Comparison of ENCODE assay signal across 12 cellular contexts in genomic region chr11:74371269-74372039, GRCh38. TPM values are rescaled to one million over a fixed set of nuclear protein-coding genes. Genes with fewer than 3 reads are reported as not detected.
DNase-seq lines count a peak whose midpoint lies in the region; ATAC-seq and TF ChIP-seq lines count a peak whose summit lies in the region.
"Had no signal": no experiment of that assay in that cellular context is flagged by ENCODE, and none has a peak within 500 bp of the region (broad histone marks: within the 10 kb centered on the region; RNA-seq: fewer than 3 reads in every experiment).

No MANE protein-coding gene starts in this region.

- H3K9ac ChIP-seq in IMR-90 (ENCODE audit: low read depth, low read length) (no peak overlapping the region), SK-N-MC (ENCODE audit: insufficient read length) (no peak overlapping the region)

- no peak overlapping the region for H2BK5ac ChIP-seq in IMR-90 (ENCODE audit: low read depth, low read length, poor library complexity, severe bottlenecking)

- POLR2A ChIA-PET in IMR-90 (lab: Charles Lee; ENCODE audit: unreplicated experiment), result no interaction called here

- H3K4me2 ChIP-seq in IMR-90 (ENCODE audit: low read depth, low read length), result peak overlapping the region; percentile 12; the same call in 1 of the 2 replicates

- H3K9me3 ChIP-seq in IMR-90 (ENCODE audit: control insufficient read depth, insufficient read depth, low read length) (no peaks in the 10 kb centered on the region), SK-N-MC (ENCODE audit: low read depth, low read length) (no peaks in the 10 kb centered on the region)
- H3K9me3 ChIP-seq: Caco-2 had no signal

- no peak for TF ChIP-seq POLR2A in IMR-90 (IDR thresholded peaks at IDR 0.05; ENCODE audit: low read depth, low read length)

- BruUV-seq in IMR-90 (replicated peaks; lab: Mats Ljungman, UMichigan), result no TSS peak

- no peak overlapping the region for H2BK120ac ChIP-seq in IMR-90 (ENCODE audit: low read depth, low read length)

- CTCF ChIA-PET in IMR-90 (lab: Yijun Ruan, JAX), result no interaction called here

- H3K27ac ChIP-seq in IMR-90 (ENCODE audit: insufficient read depth, low read length) (no peak overlapping the region), SK-N-MC (peak overlapping the region; percentile 45)

- H3K4me3 ChIP-seq in IMR-90 (ENCODE audit: insufficient read depth, low read depth, low read length) (no peak overlapping the region), SK-N-MC (no peak overlapping the region)

- intact Hi-C loops in IMR-90 (cut with micrococcal nuclease), result no loop called here

- WGBS in IMR-90 (ENCODE audit: extremely low coverage in 2 of 2, insufficient read length in 1 of 2), 2 experiments, result no CpG with 5 or more reads among the region's 2 CpGs

- no peak for TF ChIP-seq RAD21 in IMR-90 (IDR thresholded peaks at IDR 0.05; ENCODE audit: low read length)

- TF ChIP-seq CTCF in IMR-90 (conservative IDR thresholded peaks at IDR 0.05; ENCODE audit: low read depth, low read length), result no peak

- peaks cover 2% of the 10 kb centered on the region for H3K4me1 ChIP-seq in IMR-90 (ENCODE audit: control insufficient read depth, insufficient read depth, low read length)

- ATAC-seq in IMR-90 (ENCODE audit: low read depth) (peak; percentile 85), HG03175 (IDR thresholded peaks at IDR 0.05; ENCODE audit: unreplicated experiment) (no peak), GM19397 (IDR thresholded peaks at IDR 0.05; ENCODE audit: unreplicated experiment) (no peak)

- DNase-seq in COLO668 (lab: John Stamatoyannopoulos, UW; ENCODE audit: unreplicated experiment), result peak; percentile 21
- DNase-seq in IMR-90, result peak; percentile 80
- no peak for DNase-seq in SK-N-MC (ENCODE audit: low read depth, low spot score)
- peak; percentile 96 for DNase-seq in iris pigment epithelial cell (ENCODE audit: low read depth)
- DNase-seq in NCI-H128 (lab: John Stamatoyannopoulos, UW; ENCODE audit: unreplicated experiment), result no peak
- DNase-seq in GM19240 (ENCODE audit: insufficient read length, low spot score), result no peak
- DNase-seq: activated CD4-positive, alpha-beta T cell treated with anti-CD3 and anti-CD28 coated beads, Interleukin-2, amount 50 U/mL, for 48 hours; activated naive CD8-positive, alpha-beta T cell treated with anti-CD3 and anti-CD28 coated beads for 36 hours; Caco-2; kidney glomerular epithelial cell had no signal

- H2BK15ac ChIP-seq in IMR-90 (ENCODE audit: low read depth, low read length), result no peak overlapping the region

- H3K36me3 ChIP-seq in IMR-90 (ENCODE audit: control insufficient read depth, insufficient read depth, low read length) (peaks cover 10% of the 10 kb centered on the region), SK-N-MC (ENCODE audit: insufficient read depth, low read length) (no peaks in the 10 kb centered on the region)

- dilution Hi-C loops in IMR-90 (cut with HindIII; ENCODE audit: low sequenced_read_pairs, unreplicated experiment), result no loop called here

- H4K8ac ChIP-seq in IMR-90 (ENCODE audit: low read depth in 2 of 2, low read length in 2 of 2), result no peak overlapping the region

- 0 out of 2 replicates have a peak, but pooled peaks cover 2% of the 10 kb centered on the region for H3K9me1 ChIP-seq in IMR-90 (ENCODE audit: insufficient read depth, low read length)

- H2BK20ac ChIP-seq in IMR-90 (ENCODE audit: low read depth, low read length), result no peak overlapping the region; the same call in 1 of the 2 replicates

- H2AK5ac ChIP-seq in IMR-90 (ENCODE audit: low read depth, low read length), result no peak overlapping the region

- H3K56ac ChIP-seq in IMR-90 (ENCODE audit: extremely low read depth, insufficient read depth, low read length), result no peak overlapping the region

- H4K20me1 ChIP-seq in IMR-90 (ENCODE audit: insufficient read depth, low read length), result no peaks in the 10 kb centered on the region

- H4K91ac ChIP-seq in IMR-90 (ENCODE audit: insufficient read depth, low read depth, low read length), result no peak overlapping the region

- in situ Hi-C loops in IMR-90 (cut with MboI; ENCODE audit: low sequenced_read_pairs), result no loop called here

- H2AK9ac ChIP-seq in IMR-90 (replicated peaks; ENCODE audit: low read depth, low read length, poor library complexity), result no peak overlapping the region

- H3K79me1 ChIP-seq in IMR-90 (ENCODE audit: low read depth in 1 of 2, low read length in 2 of 2), result no peaks in the 10 kb centered on the region; a peak in 1 of 4 replicates

- no peak overlapping the region for H3K14ac ChIP-seq in IMR-90 (replicated peaks; ENCODE audit: low read depth, low read length)

- no peak overlapping the region for H3K4ac ChIP-seq in IMR-90 (ENCODE audit: low read depth, low read length)

- H3K18ac ChIP-seq in IMR-90 (ENCODE audit: low read depth, low read length), result no peak overlapping the region

- no peaks in the 10 kb centered on the region for H3K27me3 ChIP-seq in IMR-90 (ENCODE audit: control insufficient read depth, insufficient read depth, low read length)

- no peak overlapping the region for H4K5ac ChIP-seq in IMR-90 (ENCODE audit: low read depth, low read length)

- no peak overlapping the region for H3K23ac ChIP-seq in IMR-90 (ENCODE audit: low read depth, low read length)

- no peak overlapping the region for H2AFZ ChIP-seq in IMR-90 (replicated peaks; ENCODE audit: low read length, poor library complexity)

TF ChIP-seq in IMR-90, 13 proteins besides CTCF, POLR2A, EP300 and RAD21:
- TF ChIP-seq FOS (IDR thresholded peaks at IDR 0.05; ENCODE audit: low read depth, low read length) (peak; percentile 52; the same call in 1 of the 2 replicates), RCOR1 (IDR thresholded peaks at IDR 0.05; ENCODE audit: insufficient replicate concordance, low read length) (no peak)

RNA-seq across cellular contexts. Expression of gene PGM2L1, which starts 26.8 kb away (rescaled TPM):
- total RNA-seq in IMR-90 (2012; rRNA removed), result 1.8 and 2.8 TPM in 2 replicates
- polyA plus RNA-seq in IMR-90 (2012; rRNA removed), result 0.62 and 0.72 TPM in 2 replicates
- 0.12 and 0.14 TPM in 2 replicates for polyA plus RNA-seq in IMR-90 (2012; cell fraction: cytosol; rRNA removed)
- polyA plus RNA-seq in IMR-90 (2012; cell fraction: nucleus; rRNA removed; ENCODE audit: low replicate concordance), result 0.83 and 1.0 TPM in 2 replicates

Comparison
In these comparisons a context has a peak if more than half of its experiments do, and no peak if none do; other contexts are left out.
1. DNase-seq: peak in COLO668 (single experiment), IMR-90 (single experiment) and iris pigment epithelial cell (single experiment); none in SK-N-MC (single experiment), NCI-H128 (single experiment) and GM19240 (single experiment).